Comparison of ENCODE assay signal across 21 cellular contexts in genomic region chr5:41978686-41979085, GRCh38.
"Had no signal": no experiment of that assay in that cellular context is flagged by ENCODE, and none has a peak within 500 bp of the region (broad histone marks: within the 10 kb centered on the region; RNA-seq: fewer than 3 reads in every experiment).

No MANE protein-coding gene starts in this region.

- H3K36me3 ChIP-seq: gastroesophageal sphincter, right atrium auricular region, suprapubic skin, tibial artery, upper lobe of right lung, vagina had no signal

- DNase-seq: effector CD4-positive, alpha-beta T cell; endodermal cell; foreskin fibroblast; glutamatergic neuron; islet precursor cell; mammary epithelial cell; natural killer cell; posterior cingulate gyrus; stimulated activated CD4-positive, alpha-beta T cell treated with anti-CD3 and anti-CD28 coated beads, Interleukin-2, amount 100 ng/mL, for 48 hours; stimulated activated naive CD4-positive, alpha-beta T cell treated with Interleukin-2 at 50 U/mL for 16 hours; tibial artery; upper lobe of right lung had no signal

- H3K27ac ChIP-seq: coronary artery, gastroesophageal sphincter, right atrium auricular region, suprapubic skin, tibial artery, upper lobe of right lung, vagina had no signal

- H3K27me3 ChIP-seq: gastroesophageal sphincter, right atrium auricular region, suprapubic skin, tibial artery, upper lobe of right lung, vagina had no signal

- H3K4me3 ChIP-seq: coronary artery, gastroesophageal sphincter, right atrium auricular region, smooth muscle cell, suprapubic skin, tibial artery, upper lobe of right lung, vagina had no signal

- H3K9me3 ChIP-seq: gastroesophageal sphincter, right atrium auricular region, suprapubic skin, upper lobe of right lung, vagina had no signal

- H3K4me1 ChIP-seq: gastroesophageal sphincter, right atrium auricular region, suprapubic skin, tibial artery, upper lobe of right lung had no signal

- FAIRE-seq: endothelial cell of umbilical vein had no signal

- ATAC-seq: esophagus mucosa, gastroesophageal sphincter, left lobe of liver, upper lobe of right lung had no signal
